ENCODE assay signal across 23 cellular contexts in the genomic region with DNA sequence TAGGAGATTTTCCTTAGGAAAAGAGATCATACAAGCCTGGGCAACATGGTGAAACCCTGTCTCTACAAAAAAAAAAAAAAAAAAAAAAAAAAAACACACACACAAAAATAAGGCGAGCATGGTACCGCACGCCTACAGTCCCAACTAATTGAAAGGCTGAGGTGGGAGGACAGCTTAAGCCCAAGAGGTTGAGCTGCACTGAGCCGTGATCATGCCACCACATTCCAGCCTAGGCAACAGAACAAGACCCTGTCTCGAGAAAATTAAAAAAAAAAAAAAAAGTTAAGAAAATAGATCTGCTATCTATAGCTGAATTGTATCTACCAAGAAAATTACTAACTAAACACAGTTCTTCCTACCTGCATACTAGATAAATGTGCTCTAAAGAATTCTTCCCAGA. TPM values are rescaled to one million over a fixed set of nuclear protein-coding genes. Genes with fewer than 3 reads are reported as not detected.
DNase-seq lines count a peak whose midpoint lies in the region; ATAC-seq, FAIRE-seq and TF ChIP-seq lines count a peak whose summit lies in the region.
"Had no signal": no experiment of that assay in that cellular context is flagged by ENCODE, and none has a peak within 500 bp of the region (broad histone marks: within the 10 kb centered on the region; RNA-seq: fewer than 3 reads in every experiment).

No MANE protein-coding gene starts in this region.

- no peak for ATAC-seq in activated CD8-positive, alpha-beta T cell treated with anti-CD3 and anti-CD28 coated beads for 36 hours
- no peak for ATAC-seq in activated CD8-positive, alpha-beta T cell treated with anti-CD3 and anti-CD28 coated beads, Interleukin-2, amount 10 ng/mL, durations not matched to agents 7 days and 5 days
- no peak for ATAC-seq in GM12878
- ATAC-seq in HG03460 (IDR thresholded peaks at IDR 0.05; ENCODE audit: unreplicated experiment), result no peak
- ATAC-seq: gastroesophageal sphincter, psoas muscle had no signal

- H3K36me3 Mint-ChIP-seq in activated CD8-positive, alpha-beta T cell treated with anti-CD3 and anti-CD28 coated beads for 36 hours (ENCODE audit: low read depth), result peaks cover 37% of the 10 kb centered on the region
- H3K36me3 Mint-ChIP-seq in activated CD8-positive, alpha-beta T cell treated with anti-CD3 and anti-CD28 coated beads, Interleukin-2, amount 10 ng/mL, durations not matched to agents 7 days and 5 days (ENCODE audit: low read depth), result peaks cover 47% of the 10 kb centered on the region
- H3K36me3 Mint-ChIP-seq in nephron (ENCODE audit: low read depth), result peaks cover 16% of the 10 kb centered on the region

- peaks cover 78% of the 10 kb centered on the region for H4K20me1 ChIP-seq in DOHH2 (ENCODE audit: control insufficient read depth, insufficient read depth, low read depth, low read length)
- peaks cover 18% of the 10 kb centered on the region for H4K20me1 ChIP-seq in GM12878 (ENCODE audit: control insufficient read depth, insufficient read depth)

- TF ChIP-seq RAD21 in GM12878 (IDR thresholded peaks at IDR 0.05; ENCODE audit: insufficient read depth, low read depth, low read length), result no peak

- intact Hi-C loops in activated CD8-positive, alpha-beta T cell treated with anti-CD3 and anti-CD28 coated beads for 36 hours (cut with micrococcal nuclease), result no loop called here
- intact Hi-C loops in GM12878 (cut with micrococcal nuclease; ENCODE audit: unreplicated experiment), result no loop called here

- SMC1A ChIA-PET in GM12878 (lab: Charles Lee; ENCODE audit: uncharacterized antibody, unreplicated experiment), result interaction anchor here (1.2 to 1.5 kb wide), 3 partner anchors 16 to 63 kb away, joined by 3 to 4 read pairs (median 3); no protein-coding TSS in a partner anchor

- no peak overlapping the region for H3K4me3 ChIP-seq in DOHH2 (ENCODE audit: low read length)
- H3K4me3 ChIP-seq in GM12878, result no peak overlapping the region
- H3K4me3 ChIP-seq: cardiac muscle cell, esophagus muscularis mucosa, gastroesophageal sphincter, psoas muscle, skin epidermis had no signal

- POLR2A ChIA-PET in activated CD8-positive, alpha-beta T cell treated with anti-CD3 and anti-CD28 coated beads for 36 hours (lab: Charles Lee), result no interaction called here
- POLR2A ChIA-PET in activated CD8-positive, alpha-beta T cell treated with anti-CD3 and anti-CD28 coated beads, Interleukin-2, amount 10 ng/mL, durations not matched to agents 7 days and 5 days (lab: Charles Lee), result no interaction called here
- POLR2A ChIA-PET in GM12878 (lab: Charles Lee), result interaction anchor here (0.6 to 3.9 kb wide), 4 partner anchors 8 to 557 kb away, joined by 3 to 14 read pairs (median 6); a partner anchor contains a TSS

- no peaks in the 10 kb centered on the region for H3K9me2 ChIP-seq in DOHH2 (replicated peaks; ENCODE audit: control insufficient read depth, low read length)

- no peak overlapping the region for H3K9ac ChIP-seq in GM12878 (ENCODE audit: control insufficient read depth, insufficient read depth, low read length)

- H3K36me3 ChIP-seq in DOHH2 (ENCODE audit: control insufficient read depth, low read length) (peaks cover 45% of the 10 kb centered on the region), GM12878 (ENCODE audit: control insufficient read depth in 2 of 2, insufficient read depth in 2 of 2, low read length in 1 of 2) (peaks cover 0 to 2% of the 10 kb centered on the region in 2 experiments; a peak in 1 of 4 replicates)
- H3K36me3 ChIP-seq: cardiac muscle cell, esophagus muscularis mucosa, gastroesophageal sphincter had no signal

- no peak for TF ChIP-seq EP300 in GM12878 (IDR thresholded peaks at IDR 0.05; ENCODE audit: borderline replicate concordance in 1 of 2, control insufficient read depth in 1 of 2, low read depth in 2 of 2, low read length in 2 of 2)

- no peak for DNase-seq in activated CD8-positive, alpha-beta T cell treated with anti-CD3 and anti-CD28 coated beads for 36 hours
- no peak for DNase-seq in activated CD8-positive, alpha-beta T cell treated with anti-CD3 and anti-CD28 coated beads, Interleukin-2, amount 10 ng/mL, durations not matched to agents 7 days and 5 days
- no peak for DNase-seq in GM12878 (ENCODE audit: low read depth, low spot score)
- DNase-seq in AG20443 (ENCODE audit: low spot score), result no peak
- DNase-seq in AML-193 (lab: John Stamatoyannopoulos, UW), result no peak
- DNase-seq: amniotic stem cell; KBM-7; kidney glomerular epithelial cell; mesenchymal stem cell; NCI-H2029; NCI-H446 treated with DMSO at 0.1 percent for 48 hours; NK-92 treated with Interleukin-12 subunit alpha and Interleukin-12 subunit beta, amount 100 ng/mL, for 24 hours; psoas muscle; substantia nigra had no signal

- peaks cover 70% of the 10 kb centered on the region for H3K4me1 Mint-ChIP-seq in activated CD8-positive, alpha-beta T cell treated with anti-CD3 and anti-CD28 coated beads for 36 hours (ENCODE audit: low read depth)
- H3K4me1 Mint-ChIP-seq in activated CD8-positive, alpha-beta T cell treated with anti-CD3 and anti-CD28 coated beads, Interleukin-2, amount 10 ng/mL, durations not matched to agents 7 days and 5 days (ENCODE audit: low read depth), result peaks cover 65% of the 10 kb centered on the region
- H3K4me1 Mint-ChIP-seq in nephron, result peaks cover 51% of the 10 kb centered on the region

- no peak for TF ChIP-seq CTCF in activated CD8-positive, alpha-beta T cell treated with anti-CD3 and anti-CD28 coated beads for 36 hours (IDR thresholded peaks at IDR 0.05)
- TF ChIP-seq CTCF in DOHH2 (IDR thresholded peaks at IDR 0.05; ENCODE audit: low read depth, low read length, poor library complexity, severe bottlenecking), result no peak
- TF ChIP-seq CTCF in GM12878 (IDR thresholded peaks at IDR 0.05 in 2 of 3, conservative IDR thresholded peaks at IDR 0.05 in 1 of 3; ENCODE audit: control insufficient read depth in 2 of 3, extremely low read depth in 1 of 3, insufficient read depth in 1 of 3, low read depth in 3 of 3, low read length in 3 of 3), result no peak
- no peak for TF ChIP-seq CTCF in nephron (IDR thresholded peaks at IDR 0.05; ENCODE audit: unreplicated experiment in 3 of 3)

- CTCF ChIA-PET in activated CD8-positive, alpha-beta T cell treated with anti-CD3 and anti-CD28 coated beads for 36 hours (lab: Charles Lee), result no interaction called here
- CTCF ChIA-PET in activated CD8-positive, alpha-beta T cell treated with anti-CD3 and anti-CD28 coated beads, Interleukin-2, amount 10 ng/mL, durations not matched to agents 7 days and 5 days (lab: Charles Lee), result interaction anchor here (1.4 kb wide), 1 partner anchor 564 kb away, joined by 5 read pairs; a partner anchor contains a TSS
- CTCF ChIA-PET in GM12878 (lab: Yijun Ruan, JAX), result interaction anchor here (0.9 to 1.6 kb wide), 3 partner anchors 203 to 825 kb away, joined by 3 to 4 read pairs (median 3); no protein-coding TSS in a partner anchor

- H3K9me3 Mint-ChIP-seq in activated CD8-positive, alpha-beta T cell treated with anti-CD3 and anti-CD28 coated beads for 36 hours, result no peaks in the 10 kb centered on the region
- H3K9me3 Mint-ChIP-seq in activated CD8-positive, alpha-beta T cell treated with anti-CD3 and anti-CD28 coated beads, Interleukin-2, amount 10 ng/mL, durations not matched to agents 7 days and 5 days (ENCODE audit: insufficient read depth), result no peaks in the 10 kb centered on the region
- no peaks in the 10 kb centered on the region for H3K9me3 Mint-ChIP-seq in nephron
- H3K9me3 Mint-ChIP-seq: neural crest cell had no signal

- H3K27ac ChIP-seq in DOHH2 (ENCODE audit: low read depth, low read length) (no peak overlapping the region), GM12878 (ENCODE audit: control insufficient read depth, insufficient read depth) (no peak overlapping the region)
- H3K27ac ChIP-seq: cardiac muscle cell, esophagus muscularis mucosa, gastroesophageal sphincter, psoas muscle had no signal

- in situ Hi-C loops in GM12878 (cut with MboI), result loop anchor here (5.0 kb wide), 1 partner anchor 558 kb away; no protein-coding TSS in a partner anchor

- H2AFZ ChIP-seq in GM12878 (ENCODE audit: control insufficient read depth, low read depth, low read length), result no peak overlapping the region

- H3K79me2 ChIP-seq in DOHH2 (ENCODE audit: control insufficient read depth, low read length), result peaks cover 100% of the 10 kb centered on the region
- peaks cover 100% of the 10 kb centered on the region for H3K79me2 ChIP-seq in GM12878 (ENCODE audit: control insufficient read depth, insufficient read depth, low read length)

- H3F3A ChIP-seq in DOHH2 (ENCODE audit: control insufficient read depth, insufficient read depth), result peaks cover 4% of the 10 kb centered on the region; the same call in 1 of the 2 replicates

- FAIRE-seq in GM12878 (lab: Jason Lieb, UNC), result no peak
- FAIRE-seq: GM18507 had no signal

- RAD21 ChIA-PET in GM12878 (lab: Charles Lee; ENCODE audit: unreplicated experiment), result interaction anchor here (1.1 kb wide), 1 partner anchor 563 kb away, joined by 3 read pairs; a partner anchor contains a TSS

- no peak for TF ChIP-seq POLR2A in GM12878 (IDR thresholded peaks at IDR 0.05; ENCODE audit: low read depth, low read length)

- 17% methylated on average over 2 of the region's 5 CpGs for WGBS in GM12878 (ENCODE audit: insufficient coverage, insufficient replicate concordance, low lambda C conversion rate, missing lambda C conversion rate)

- H3K9me3 ChIP-seq in DOHH2 (ENCODE audit: control insufficient read depth, insufficient read depth, low read length), result no peaks in the 10 kb centered on the region
- H3K9me3 ChIP-seq in GM12878 (replicated peaks; ENCODE audit: control insufficient read depth, insufficient read depth, low read length), result no peaks in the 10 kb centered on the region; the same call in 2 of the 3 replicates
- H3K9me3 ChIP-seq: esophagus muscularis mucosa, gastroesophageal sphincter, psoas muscle had no signal

- H3K4me1 ChIP-seq in DOHH2 (ENCODE audit: control insufficient read depth, low read length) (peaks cover 65% of the 10 kb centered on the region), GM12878 (ENCODE audit: control insufficient read depth, insufficient read depth, low read length) (peaks cover 4% of the 10 kb centered on the region; the same call in 1 of the 2 replicates)

- BruUV-seq in GM12878 (replicated peaks; lab: Mats Ljungman, UMichigan), result no TSS peak

- H3K4me2 ChIP-seq in DOHH2 (ENCODE audit: low read length) (peak overlapping the region; percentile 36; the same call in 1 of the 2 replicates), GM12878 (ENCODE audit: control insufficient read depth, insufficient read depth) (peak overlapping the region; percentile 38)

- peak overlapping the region; percentile 39 for H3K27ac Mint-ChIP-seq in activated CD8-positive, alpha-beta T cell treated with anti-CD3 and anti-CD28 coated beads for 36 hours
- H3K27ac Mint-ChIP-seq in activated CD8-positive, alpha-beta T cell treated with anti-CD3 and anti-CD28 coated beads, Interleukin-2, amount 10 ng/mL, durations not matched to agents 7 days and 5 days, result no peak overlapping the region
- peak overlapping the region; percentile 32 to 75 (median 34) for H3K27ac Mint-ChIP-seq in nephron

- H3K27me3 ChIP-seq in DOHH2 (ENCODE audit: control insufficient read depth, low read length) (no peaks in the 10 kb centered on the region), GM12878 (replicated peaks in 1 of 2; ENCODE audit: control insufficient read depth in 2 of 2, insufficient read depth in 2 of 2, low read length in 1 of 2) (no peaks in the 10 kb centered on the region)
- H3K27me3 ChIP-seq: cardiac muscle cell, esophagus muscularis mucosa, gastroesophageal sphincter had no signal

- no peak overlapping the region for H3K4me3 Mint-ChIP-seq in activated CD8-positive, alpha-beta T cell treated with anti-CD3 and anti-CD28 coated beads for 36 hours
- no peak overlapping the region for H3K4me3 Mint-ChIP-seq in activated CD8-positive, alpha-beta T cell treated with anti-CD3 and anti-CD28 coated beads, Interleukin-2, amount 10 ng/mL, durations not matched to agents 7 days and 5 days
- peak overlapping the region in 1 of 3 experiments; percentile 54 for H3K4me3 Mint-ChIP-seq in nephron
- H3K4me3 Mint-ChIP-seq: neural crest cell had no signal

- no peaks in the 10 kb centered on the region for H3K27me3 Mint-ChIP-seq in activated CD8-positive, alpha-beta T cell treated with anti-CD3 and anti-CD28 coated beads for 36 hours
- no peaks in the 10 kb centered on the region for H3K27me3 Mint-ChIP-seq in activated CD8-positive, alpha-beta T cell treated with anti-CD3 and anti-CD28 coated beads, Interleukin-2, amount 10 ng/mL, durations not matched to agents 7 days and 5 days (ENCODE audit: low read depth)
- no peaks in the 10 kb centered on the region for H3K27me3 Mint-ChIP-seq in nephron (ENCODE audit: low read depth)

RNA-seq across cellular contexts. Expression of a gene that starts 7.1 kb away (rescaled TPM):
- total RNA-seq in activated CD8-positive, alpha-beta T cell treated with anti-CD3 and anti-CD28 coated beads for 36 hours, result 10 to 100 TPM; 35.8 to 36.8 TPM
- total RNA-seq in activated CD8-positive, alpha-beta T cell treated with anti-CD3 and anti-CD28 coated beads, Interleukin-2, amount 10 ng/mL, durations not matched to agents 7 days and 5 days, result 10 to 100 TPM; 50.7 to 54.0 TPM
- total RNA-seq in GM12878 (2013; cell fraction: nucleolus; rRNA removed), result 68.7 and 77.6 TPM in 2 replicates
- total RNA-seq in GM12878 (2014; rRNA removed) (10.3 and 11.6 TPM in 2 replicates), GM12878 (2014; rRNA removed; fragmentation: Illumina TruSeq; extraction: Trizol) (17.5 and 17.9 TPM in 2 replicates), GM12878 (2021) (30.7 and 31.7 TPM in 2 replicates)
- 11.6 TPM for polyA plus RNA-seq in GM12878 (2011; ENCODE audit: low read depth)
- polyA plus RNA-seq in GM12878 (2011; rRNA removed) (26.9 and 29.8 TPM in 2 replicates), GM12878 (2014; fragmentation: Illumina TruSeq; extraction: Trizol) (21.5 and 32.2 TPM in 2 replicates), GM12878 (2014; fragmentation: Nextera tagmentation; extraction: Ambion mirVana) (1 to 10 TPM; 3.5 TPM), GM12878 (2014; rRNA removed) (10.7 and 10.9 TPM in 2 replicates), GM12878 (2016; fragmentation: Nextera tagmentation; extraction: Ambion mirVana) (1 to 10 TPM; 4.9 to 8.3 TPM)
- 10.6 and 19.8 TPM in 2 replicates for polyA plus RNA-seq in GM12878 (2011; cell fraction: cytosol; rRNA removed)
- polyA plus RNA-seq in GM12878 (2011; cell fraction: nucleus; rRNA removed), result 12.1 and 14.3 TPM in 2 replicates
- 16.7 and 16.9 TPM in 2 replicates for polyA plus RNA-seq in GM12878 (2012)
- polyA minus RNA-seq in GM12878 (2011; rRNA and poly(A)+ RNA removed), result 24.4 and 39.5 TPM in 2 replicates
- 9.9 and 10.8 TPM in 2 replicates for polyA minus RNA-seq in GM12878 (2011; cell fraction: cytosol; rRNA and poly(A)+ RNA removed)
- 13.2 and 22.3 TPM in 2 replicates for polyA minus RNA-seq in GM12878 (2011; cell fraction: nucleus; rRNA and poly(A)+ RNA removed)
